In the genomic region with DNA sequence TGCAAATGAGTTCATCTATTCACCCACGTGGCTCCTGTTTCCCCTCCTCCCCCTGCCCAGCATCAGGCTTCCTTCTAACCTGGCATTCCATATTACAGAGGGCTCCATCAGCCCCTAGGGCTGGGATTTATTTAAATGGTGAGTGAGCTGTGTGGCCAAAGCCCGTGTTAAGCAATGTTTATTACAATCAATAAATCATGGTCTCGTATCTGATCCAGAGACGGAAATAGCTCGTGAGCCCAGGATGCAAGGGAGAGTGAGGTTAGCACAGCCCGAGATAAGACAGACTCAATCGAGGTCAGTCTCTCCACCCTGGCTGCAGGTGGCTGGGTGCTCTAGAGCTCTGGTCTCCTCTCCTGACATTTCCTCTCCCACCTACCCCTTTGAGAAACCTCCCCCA, we compare ENCODE assay signal across 27 cellular contexts. TPM values are rescaled to one million over a fixed set of nuclear protein-coding genes. Genes with fewer than 3 reads are reported as not detected.
"Had no signal": no experiment of that assay in that cellular context is flagged by ENCODE, and none has a peak within 500 bp of the region (broad histone marks: within the 10 kb centered on the region; RNA-seq: fewer than 3 reads in every experiment).

No MANE protein-coding gene starts in this region.

- H3K4me3 Mint-ChIP-seq: activated CD8-positive, alpha-beta T cell treated with anti-CD3 and anti-CD28 coated beads for 36 hours; activated naive CD4-positive, alpha-beta T cell treated with anti-CD3 and anti-CD28 coated beads, Interleukin-2, amount 10 ng/mL, durations not matched to agents 7 days and 5 days; activated naive CD8-positive, alpha-beta T cell treated with anti-CD3 and anti-CD28 coated beads for 36 hours; activated T-cell treated with anti-CD3 and anti-CD28 coated beads, Interleukin-2, amount 50 U/mL, for 72 hours had no signal

- H3K36me3 ChIP-seq: MG63, WERI-Rb-1 had no signal

- H3K9me3 ChIP-seq: MG63 had no signal

- H3K27ac ChIP-seq: WERI-Rb-1 had no signal

- H3K9me3 Mint-ChIP-seq: activated CD8-positive, alpha-beta T cell treated with anti-CD3 and anti-CD28 coated beads for 36 hours; activated naive CD8-positive, alpha-beta T cell treated with anti-CD3 and anti-CD28 coated beads for 36 hours had no signal

- H3K4me3 ChIP-seq: MG63 had no signal

- H3K36me3 Mint-ChIP-seq: activated naive CD4-positive, alpha-beta T cell treated with anti-CD3 and anti-CD28 coated beads, Interleukin-2, amount 10 ng/mL, durations not matched to agents 7 days and 5 days; activated naive CD8-positive, alpha-beta T cell treated with anti-CD3 and anti-CD28 coated beads for 36 hours had no signal

- ATAC-seq: activated CD4-positive, CD25-positive, alpha-beta regulatory T cell treated with anti-CD3 and anti-CD28 coated beads, Interleukin-2, amount 50 U/mL, for 24 hours; activated CD8-positive, alpha-beta T cell treated with anti-CD3 and anti-CD28 coated beads for 36 hours; activated T-cell treated with anti-CD3 and anti-CD28 coated beads, Interleukin-2, amount 50 U/mL, for 72 hours had no signal

- H3K27ac Mint-ChIP-seq: activated CD8-positive, alpha-beta T cell treated with anti-CD3 and anti-CD28 coated beads for 36 hours; activated naive CD4-positive, alpha-beta T cell treated with anti-CD3 and anti-CD28 coated beads, Interleukin-2, amount 10 ng/mL, durations not matched to agents 7 days and 5 days; activated naive CD8-positive, alpha-beta T cell treated with anti-CD3 and anti-CD28 coated beads for 36 hours; activated T-cell treated with anti-CD3 and anti-CD28 coated beads, Interleukin-2, amount 50 U/mL, for 72 hours; activated T-helper 2 cell treated with anti-CD3 and anti-CD28 coated beads, Interferon-gamma antibody, Interleukin-2, Interleukin-4, amounts not matched to agents 10 μg/mL and 5 μg/mL and 100 μg/mL, durations not matched to agents 14 hours and 24 hours and 36 hours had no signal

- DNase-seq: activated CD4-positive, alpha-beta T cell treated with anti-CD3 and anti-CD28 coated beads for 4 hours; activated CD8-positive, alpha-beta memory T cell treated with anti-CD3 and anti-CD28 coated beads, Interleukin-2, amount 50 U/mL, for 4 hours; activated CD8-positive, alpha-beta T cell treated with anti-CD3 and anti-CD28 coated beads for 36 hours; activated gamma-delta T cell treated with Interleukin-2 at 50 U/mL for 16 hours; activated naive CD4-positive, alpha-beta T cell treated with anti-CD3 and anti-CD28 coated beads, Interleukin-2, amount 10 ng/mL, durations not matched to agents 7 days and 5 days; activated naive CD8-positive, alpha-beta T cell treated with anti-CD3 and anti-CD28 coated beads for 36 hours; activated T-cell treated with anti-CD3 and anti-CD28 coated beads, Interleukin-2, amount 50 U/mL, for 72 hours; aorta; central memory CD4-positive, alpha-beta T cell; MG63; MV-4-11; NCI-H1092 treated with DMSO at 0.1 percent for 48 hours; NCI-H1417 treated with DMSO at 0.1 percent for 48 hours; NCI-H1694; NCI-H2029; NCI-H345; NCI-H510A; NCI-H526 treated with DMSO at 0.1 percent for 48 hours; NCI-H82; SIG-M5; T-helper 1 cell; WERI-Rb-1 had no signal

RNA-seq across cellular contexts. Expression of a gene that starts 43.0 kb away (rescaled TPM):
- total RNA-seq: activated CD8-positive, alpha-beta T cell treated with anti-CD3 and anti-CD28 coated beads for 36 hours; activated naive CD8-positive, alpha-beta T cell treated with anti-CD3 and anti-CD28 coated beads for 36 hours; activated T-cell treated with anti-CD3 and anti-CD28 coated beads, Interleukin-2, amount 50 U/mL, for 72 hours; activated T-helper 2 cell treated with anti-CD3 and anti-CD28 coated beads, Interferon-gamma antibody, Interleukin-2, Interleukin-4, amounts not matched to agents 10 μg/mL and 5 μg/mL and 100 μg/mL, durations not matched to agents 14 hours and 24 hours and 36 hours; bronchial epithelial cell; RPMI7951; T-helper 2 cell treated with Interferon-gamma antibody and Interleukin-4, amounts not matched to agents 100 ng/mL and 5 ng/mL, for 36 hours had no signal
